ENCODE assay signal across 8 cellular contexts in the genomic region with DNA sequence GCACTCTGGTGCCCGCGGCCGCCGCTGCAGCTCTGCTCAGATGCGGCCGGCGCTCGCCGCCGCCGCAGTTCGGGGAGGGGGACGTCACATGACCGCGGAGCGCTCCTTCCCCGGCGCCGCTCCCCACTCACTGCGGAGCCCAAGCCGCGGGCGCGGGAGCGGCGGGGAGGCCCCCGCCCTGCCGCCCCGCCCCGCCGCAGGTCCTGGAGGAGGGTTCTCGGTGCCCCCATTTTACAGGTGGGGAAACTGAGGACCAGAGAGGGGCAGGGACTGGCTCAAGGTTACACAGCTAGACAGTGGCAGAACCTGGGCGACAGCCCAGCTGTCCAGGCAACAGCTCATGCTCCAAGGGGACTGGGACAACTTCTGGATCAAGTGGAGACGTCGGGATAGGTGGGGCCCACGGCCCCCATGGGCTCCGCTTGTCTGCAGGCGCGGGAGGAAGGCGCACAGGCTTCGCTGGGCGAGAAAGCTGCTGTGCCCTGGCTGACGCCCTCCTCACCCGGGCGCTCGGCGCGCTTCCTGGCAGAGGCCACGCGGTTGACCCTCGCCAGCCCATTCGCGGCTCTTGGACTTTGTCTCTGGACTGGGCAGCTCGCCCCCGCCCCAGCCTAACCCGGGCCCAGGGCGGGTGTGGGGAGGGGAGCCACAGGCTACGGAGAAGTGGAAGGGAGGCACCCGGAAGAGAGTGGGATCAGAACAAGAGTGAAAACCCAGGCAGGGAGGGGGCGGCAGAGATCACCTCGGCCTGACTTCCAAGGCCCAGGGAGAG. TPM values are rescaled to one million over a fixed set of nuclear protein-coding genes. Genes with fewer than 3 reads are reported as not detected.
DNase-seq lines count a peak whose midpoint lies in the region; ATAC-seq, FAIRE-seq and TF ChIP-seq lines count a peak whose summit lies in the region.

A gene (minus strand): TSS at position 71 of the 772 bp plus-strand sequence. CDS start 49,325 bp downstream, outside the sequence.

- peaks cover 2 to 19% (median 13%) of the 10 kb centered on the region in 4 donors for H3K4me1 Mint-ChIP-seq in naive thymus-derived CD8-positive, alpha-beta T cell

- FAIRE-seq in GM12892 (lab: Jason Lieb, UNC) = no peak
- FAIRE-seq in H54 (lab: Jason Lieb, UNC) = no peak

- peak; percentile 63 to 67 for ATAC-seq in activated CD4-positive, CD25-positive, alpha-beta regulatory T cell treated with anti-CD3 and anti-CD28 coated beads, Interleukin-2, amount 50 U/mL, for 24 hours
- ATAC-seq in naive thymus-derived CD8-positive, alpha-beta T cell = peak; percentile 73 to 81
- no peak for ATAC-seq in GM21360 (IDR thresholded peaks at IDR 0.05; ENCODE audit: unreplicated experiment)

- H3K27me3 ChIP-seq in BLaER1 (peaks cover 19% of the 10 kb centered on the region; the same call in 1 of the 2 replicates), HUES6 (ENCODE audit: control insufficient read depth, insufficient read depth, low read length) (peaks cover 18% of the 10 kb centered on the region)

- DNase-seq in epithelial cell of esophagus (ENCODE audit: low read depth) (peak; percentile 30), GM12892 (ENCODE audit: insufficient read length) (no peak), H54 (ENCODE audit: insufficient read length, low spot score) (no peak)
- peak in 3 of 10 donors; percentile 17 to 31 (median 21) for DNase-seq in naive thymus-derived CD8-positive, alpha-beta T cell

- H4K20me1 ChIP-seq in BLaER1 = no peaks in the 10 kb centered on the region

- peaks cover 76% of the 10 kb centered on the region for H3K4me1 ChIP-seq in BLaER1
- peaks cover 29% of the 10 kb centered on the region for H3K4me1 ChIP-seq in HUES6 (ENCODE audit: control insufficient read depth, insufficient read depth, low read length)

- H3K27me3 Mint-ChIP-seq in naive thymus-derived CD8-positive, alpha-beta T cell = peaks cover 18 to 41% (median 24%) of the 10 kb centered on the region in 5 donors

- H3K4me2 ChIP-seq in BLaER1 = peak within 1 kb of the TSS; percentile 99

- no peaks in the 10 kb centered on the region for H3K36me3 ChIP-seq in BLaER1
- no peaks in the 10 kb centered on the region for H3K36me3 ChIP-seq in HUES6 (ENCODE audit: control insufficient read depth, insufficient read depth, low read length)

- H3K27ac ChIP-seq in BLaER1 = peak within 1 kb of the TSS; percentile 68
- no peak within 1 kb of the TSS for H3K27ac ChIP-seq in HUES6 (ENCODE audit: low read depth, low read length)

- H3K4me3 ChIP-seq in BLaER1 = peak within 1 kb of the TSS; percentile 71
- peak within 1 kb of the TSS; percentile 81 for H3K4me3 ChIP-seq in HUES6 (ENCODE audit: low read depth, low read length)
- H3K4me3 ChIP-seq in epithelial cell of esophagus (ENCODE audit: low read length) = no peak within 1 kb of the TSS

- H3K27ac Mint-ChIP-seq in naive thymus-derived CD8-positive, alpha-beta T cell = peak within 1 kb of the TSS in 2 of 10 donors; percentile 22 to 44

- H3K4me3 Mint-ChIP-seq in naive thymus-derived CD8-positive, alpha-beta T cell = peak within 1 kb of the TSS; percentile 57 to 82 (median 64)

- TF ChIP-seq POLR2A in GM12892 (IDR thresholded peaks at IDR 0.05; ENCODE audit: low read depth, low read length) = no peak
- TF ChIP-seq POLR2A in H54 (IDR thresholded peaks at IDR 0.05; ENCODE audit: low read depth, low read length) = no peak

- H3K9ac ChIP-seq in BLaER1 = peak within 1 kb of the TSS; percentile 69
- peak within 1 kb of the TSS; percentile 58 for H3K9ac ChIP-seq in HUES6 (ENCODE audit: low read length)

- TF ChIP-seq CTCF in epithelial cell of esophagus (IDR thresholded peaks at IDR 0.05; ENCODE audit: insufficient read depth, low read depth, low read length, missing control alignments) = no peak

- H3K9me3 Mint-ChIP-seq in naive thymus-derived CD8-positive, alpha-beta T cell = no peaks in the 10 kb centered on the region

- POLR2A ChIA-PET in naive thymus-derived CD8-positive, alpha-beta T cell (lab: Charles Lee) = no interaction called here

- H3K9me3 ChIP-seq in BLaER1 (no peaks in the 10 kb centered on the region), HUES6 (ENCODE audit: control insufficient read depth, insufficient read depth, low read depth, low read length) (no peaks in the 10 kb centered on the region)

- H3K36me3 Mint-ChIP-seq in naive thymus-derived CD8-positive, alpha-beta T cell = peaks cover 0 to 4% (median 0%) of the 10 kb centered on the region in 3 donors

RNA-seq across cellular contexts. Expression of the gene that starts here (rescaled TPM):
- total RNA-seq in naive thymus-derived CD8-positive, alpha-beta T cell = under 1 TPM; 0.49 to 0.60 TPM
- polyA plus RNA-seq in naive thymus-derived CD8-positive, alpha-beta T cell = not detected
- 0.98 TPM for polyA plus RNA-seq in GM12892 (2012; ENCODE audit: missing spikeins)

Comparison
In these comparisons a context has a peak if more than half of its experiments do, and no peak if none do; other contexts are left out.
1. Peak in ATAC-seq in naive thymus-derived CD8-positive, alpha-beta T cell; RNA of the gene not detected or under 1 TPM.